ENCODE assay signal across 13 cellular contexts in genomic region chr17:43578352-43578698, GRCh38. TPM values are rescaled to one million over a fixed set of nuclear protein-coding genes. Genes with fewer than 3 reads are reported as not detected.
A peak's percentile ranks its signal among the peaks of the same experiment; 100 is the strongest.
DNase-seq lines count a peak whose midpoint lies in the region; ATAC-seq and TF ChIP-seq lines count a peak whose summit lies in the region.
"Had no signal": no experiment of that assay in that cellular context is flagged by ENCODE, and none has a peak within 500 bp of the region (broad histone marks: within the 10 kb centered on the region; RNA-seq: fewer than 3 reads in every experiment).

No MANE protein-coding gene starts in this region.

- BruUV-seq in OCI-LY7 (replicated peaks; lab: Mats Ljungman, UMichigan): no TSS peak

- peaks cover 21% of the 10 kb centered on the region for H3K4me1 Mint-ChIP-seq in activated CD4-positive, alpha-beta T cell treated with anti-CD3 and anti-CD28 coated beads, Interleukin-2, amount 10 ng/mL, durations not matched to agents 24 days and 14 days
- H3K4me1 Mint-ChIP-seq in stimulated activated effector memory CD8-positive, alpha-beta T cell treated with anti-CD3 and anti-CD28 coated beads, Interleukin-12 subunit alpha, Interleukin-12 subunit beta, amount 100 ng/mL, for 72 hours: peaks cover 15% of the 10 kb centered on the region
- H3K4me1 Mint-ChIP-seq: natural killer cell had no signal

- H3K27me3 ChIP-seq in hepatocyte (no peaks in the 10 kb centered on the region), body of pancreas (no peaks in the 10 kb centered on the region)
- H3K27me3 ChIP-seq: tibial artery had no signal

- no peaks in the 10 kb centered on the region for H3K36me3 Mint-ChIP-seq in activated CD4-positive, alpha-beta T cell treated with anti-CD3 and anti-CD28 coated beads, Interleukin-2, amount 10 ng/mL, durations not matched to agents 24 days and 14 days (ENCODE audit: low read depth)
- H3K36me3 Mint-ChIP-seq in stimulated activated effector memory CD8-positive, alpha-beta T cell treated with anti-CD3 and anti-CD28 coated beads, Interleukin-12 subunit alpha, Interleukin-12 subunit beta, amount 100 ng/mL, for 72 hours: no peaks in the 10 kb centered on the region
- H3K36me3 Mint-ChIP-seq: natural killer cell had no signal

- peak overlapping the region; percentile 25 for H3K4me3 Mint-ChIP-seq in activated CD4-positive, alpha-beta T cell treated with anti-CD3 and anti-CD28 coated beads, Interleukin-2, amount 10 ng/mL, durations not matched to agents 24 days and 14 days
- no peak overlapping the region for H3K4me3 Mint-ChIP-seq in stimulated activated effector memory CD8-positive, alpha-beta T cell treated with anti-CD3 and anti-CD28 coated beads, Interleukin-12 subunit alpha, Interleukin-12 subunit beta, amount 100 ng/mL, for 72 hours
- H3K4me3 Mint-ChIP-seq: activated T-cell treated with anti-CD3 and anti-CD28 coated beads, Interleukin-2, amount 50 U/mL, for 4 hours; effector memory CD8-positive, alpha-beta T cell; natural killer cell had no signal

- H3K4me3 ChIP-seq in OCI-LY7 (ENCODE audit: low read depth, low read length, poor library complexity, severe bottlenecking): no peak overlapping the region
- H3K4me3 ChIP-seq in hepatocyte: no peak overlapping the region
- H3K4me3 ChIP-seq in body of pancreas: no peak overlapping the region
- H3K4me3 ChIP-seq: tibial artery had no signal

- H3K9me2 ChIP-seq in OCI-LY7 (ENCODE audit: insufficient read depth, low read length) (no peaks in the 10 kb centered on the region), hepatocyte (replicated peaks; ENCODE audit: insufficient read depth) (no peaks in the 10 kb centered on the region)

- intact Hi-C loops in activated CD4-positive, alpha-beta T cell treated with anti-CD3 and anti-CD28 coated beads, Interleukin-2, amount 10 ng/mL, durations not matched to agents 24 days and 14 days (cut with micrococcal nuclease): no loop called here
- intact Hi-C loops in OCI-LY7 (cut with micrococcal nuclease; ENCODE audit: unreplicated experiment) (loop anchor here (5.0 kb wide), 1 partner anchor 186 kb away; no protein-coding TSS in a partner anchor), body of pancreas (cut with DNase I) (no loop called here)

- H3K27ac Mint-ChIP-seq in activated CD4-positive, alpha-beta T cell treated with anti-CD3 and anti-CD28 coated beads, Interleukin-2, amount 10 ng/mL, durations not matched to agents 24 days and 14 days: peak overlapping the region; percentile 72
- peak overlapping the region; percentile 89 for H3K27ac Mint-ChIP-seq in stimulated activated effector memory CD8-positive, alpha-beta T cell treated with anti-CD3 and anti-CD28 coated beads, Interleukin-12 subunit alpha, Interleukin-12 subunit beta, amount 100 ng/mL, for 72 hours
- H3K27ac Mint-ChIP-seq: natural killer cell had no signal

- H4K20me1 ChIP-seq in OCI-LY7 (ENCODE audit: insufficient read depth, low read length): no peaks in the 10 kb centered on the region
- H4K20me1 ChIP-seq in hepatocyte (ENCODE audit: insufficient read depth, poor library complexity, severe bottlenecking): no peaks in the 10 kb centered on the region

- peak overlapping the region; percentile 4 for H3K27ac ChIP-seq in OCI-LY7 (ENCODE audit: low read depth, low read length, poor library complexity, severe bottlenecking)
- peak overlapping the region; percentile 83 for H3K27ac ChIP-seq in hepatocyte
- no peak overlapping the region for H3K27ac ChIP-seq in body of pancreas

- peak overlapping the region; percentile 73 for H2AFZ ChIP-seq in OCI-LY7 (ENCODE audit: low read length)
- no peak overlapping the region for H2AFZ ChIP-seq in hepatocyte

- no peaks in the 10 kb centered on the region for H3K9me3 Mint-ChIP-seq in activated CD4-positive, alpha-beta T cell treated with anti-CD3 and anti-CD28 coated beads, Interleukin-2, amount 10 ng/mL, durations not matched to agents 24 days and 14 days
- H3K9me3 Mint-ChIP-seq in stimulated activated effector memory CD8-positive, alpha-beta T cell treated with anti-CD3 and anti-CD28 coated beads, Interleukin-12 subunit alpha, Interleukin-12 subunit beta, amount 100 ng/mL, for 72 hours: no peaks in the 10 kb centered on the region
- H3K9me3 Mint-ChIP-seq: activated T-cell treated with anti-CD3 and anti-CD28 coated beads, Interleukin-2, amount 50 U/mL, for 4 hours; effector memory CD8-positive, alpha-beta T cell; natural killer cell had no signal

- H3K4me1 ChIP-seq in OCI-LY7 (ENCODE audit: insufficient read depth, low read length, poor library complexity, severe bottlenecking) (peaks cover 29% of the 10 kb centered on the region), hepatocyte (ENCODE audit: insufficient read depth) (peaks cover 52% of the 10 kb centered on the region), body of pancreas (peaks cover 14% of the 10 kb centered on the region)

- peak overlapping the region; percentile 48 for H3K4me2 ChIP-seq in OCI-LY7 (ENCODE audit: low read length)
- peak overlapping the region; percentile 17 for H3K4me2 ChIP-seq in hepatocyte

- POLR2A ChIA-PET in OCI-LY7 (lab: Charles Lee): no interaction called here

- WGBS in hepatocyte (ENCODE audit: low lambda C conversion rate, missing lambda C conversion rate): 82% methylated on average over 1 of the region's 1 CpG
- 71 to 92% methylated on average over 1 of the region's 1 CpG for WGBS in body of pancreas, 2 donors

- H3K9me3 ChIP-seq in OCI-LY7 (ENCODE audit: low read length): no peaks in the 10 kb centered on the region
- H3K9me3 ChIP-seq in hepatocyte (ENCODE audit: low read depth): no peaks in the 10 kb centered on the region
- no peaks in the 10 kb centered on the region for H3K9me3 ChIP-seq in body of pancreas
- H3K9me3 ChIP-seq: tibial artery had no signal

- CTCF ChIA-PET in OCI-LY7 (lab: Charles Lee; ENCODE audit: unreplicated experiment): no interaction called here

- no peak for DNase-seq in activated CD4-positive, alpha-beta T cell treated with anti-CD3 and anti-CD28 coated beads, Interleukin-2, amount 10 ng/mL, durations not matched to agents 24 days and 14 days
- no peak for DNase-seq in activated CD4-positive, alpha-beta T cell treated with anti-CD3 and anti-CD28 coated beads for 1 hour
- DNase-seq in OCI-LY7 (ENCODE audit: low spot score) (no peak), hepatocyte (ENCODE audit: low spot score) (no peak), body of pancreas (no peak), NCI-H526 treated with DMSO at 0.1 percent for 48 hours (lab: John Stamatoyannopoulos, UW) (no peak), T-helper 9 cell (no peak)
- no peak for DNase-seq in stimulated activated effector memory CD8-positive, alpha-beta T cell treated with anti-CD3 and anti-CD28 coated beads, Interleukin-12 subunit alpha, Interleukin-12 subunit beta, amount 100 ng/mL, for 72 hours (ENCODE audit: low spot score in 2 of 2)
- DNase-seq: activated T-cell treated with anti-CD3 and anti-CD28 coated beads, Interleukin-2, amount 50 U/mL, for 4 hours; natural killer cell; NCI-H1694 treated with DMSO at 0.1 percent for 48 hours; tibial artery had no signal

- H3K36me3 ChIP-seq in OCI-LY7 (ENCODE audit: insufficient read depth, low read length) (no peaks in the 10 kb centered on the region), hepatocyte (replicated peaks; ENCODE audit: insufficient read depth, low read depth) (no peaks in the 10 kb centered on the region), body of pancreas (replicated peaks in 1 of 2; ENCODE audit: insufficient read depth in 1 of 2, low read depth in 2 of 2) (no peaks in the 10 kb centered on the region)
- H3K36me3 ChIP-seq: tibial artery had no signal

- no peak for TF ChIP-seq CTCF in OCI-LY7 (conservative IDR thresholded peaks at IDR 0.05; ENCODE audit: low read length)
- TF ChIP-seq CTCF in hepatocyte (IDR thresholded peaks at IDR 0.05; ENCODE audit: poor library complexity): no peak
- TF ChIP-seq CTCF in body of pancreas (IDR thresholded peaks at IDR 0.05): no peak

- peaks cover 7% of the 10 kb centered on the region for H3K27me3 Mint-ChIP-seq in activated CD4-positive, alpha-beta T cell treated with anti-CD3 and anti-CD28 coated beads, Interleukin-2, amount 10 ng/mL, durations not matched to agents 24 days and 14 days

- ATAC-seq in stimulated activated effector memory CD8-positive, alpha-beta T cell treated with anti-CD3 and anti-CD28 coated beads, Interleukin-12 subunit alpha, Interleukin-12 subunit beta, amount 100 ng/mL, for 72 hours: no peak
- no peak for ATAC-seq in body of pancreas

- TF ChIP-seq POLR2A in body of pancreas (IDR thresholded peaks at IDR 0.05): no peak

- H3K79me2 ChIP-seq in OCI-LY7 (ENCODE audit: insufficient read depth, low read depth, low read length) (no peaks in the 10 kb centered on the region), hepatocyte (no peaks in the 10 kb centered on the region)

RNA-seq across cellular contexts. Expression of gene ETV4, which starts 32.2 kb away (rescaled TPM):
- total RNA-seq in activated CD4-positive, alpha-beta T cell treated with anti-CD3 and anti-CD28 coated beads, Interleukin-2, amount 10 ng/mL, durations not matched to agents 24 days and 14 days: 7.7 and 8.3 TPM in 2 replicates
- total RNA-seq in OCI-LY7 (2014; rRNA removed; shearing (Covaris generic)): not detected in 2 replicates
- total RNA-seq in OCI-LY7 (2022) (not detected in 2 replicates), hepatocyte (10.7 and 12.8 TPM in 2 replicates), body of pancreas (10 to 100 TPM in 1 of 2 donors, 1 to 10 TPM in 1; 6.2 to 28.7 TPM)
- polyA plus RNA-seq in hepatocyte: 11.1 and 14.8 TPM in 2 replicates
- total RNA-seq: natural killer cell had no signal

Comparison
In these comparisons a context has a peak if more than half of its experiments do, and no peak if none do; other contexts are left out.
1. H3K27ac ChIP-seq: peak in OCI-LY7 (single experiment) and hepatocyte (single experiment); none in body of pancreas (0 of 4).